Comparison of ENCODE assay signal across 20 cellular contexts in the genomic region with DNA sequence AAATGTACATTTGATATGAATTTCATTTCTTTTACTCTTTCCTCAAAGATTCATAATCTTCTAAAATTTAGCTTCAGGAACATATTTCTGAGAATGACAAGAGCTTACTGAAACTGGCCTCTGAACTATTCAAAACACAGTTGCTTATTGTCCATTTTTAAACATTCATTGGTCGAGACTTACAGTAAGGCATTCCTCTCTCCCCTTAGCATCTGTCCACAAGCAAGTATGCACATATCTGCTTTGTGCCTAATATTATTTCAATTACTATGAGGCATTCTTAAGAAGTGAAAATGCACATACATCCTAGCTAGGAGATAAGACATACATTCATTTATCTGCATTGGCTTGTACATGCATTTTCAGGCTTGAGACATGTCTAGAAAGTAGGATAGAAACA.
A peak's percentile ranks its signal among the peaks of the same experiment; 100 is the strongest.
DNase-seq lines count a peak whose midpoint lies in the region; ATAC-seq and TF ChIP-seq lines count a peak whose summit lies in the region.
"Had no signal": no experiment of that assay in that cellular context is flagged by ENCODE, and none has a peak within 500 bp of the region (broad histone marks: within the 10 kb centered on the region; RNA-seq: fewer than 3 reads in every experiment).

No MANE protein-coding gene starts in this region.

- no peaks in the 10 kb centered on the region for H3K9me2 ChIP-seq in PC-9 (ENCODE audit: insufficient read depth)

- H3K4me3 ChIP-seq in AG10803 (ENCODE audit: low read length) (no peak overlapping the region), PC-9 (no peak overlapping the region), fibroblast of the aortic adventitia (ENCODE audit: low read depth, low read length) (no peak overlapping the region), left ventricle myocardium inferior (no peak overlapping the region)
- H3K4me3 ChIP-seq: A549, BLaER1, HAP-1 had no signal

- no TSS peak for BruUV-seq in PC-9 (replicated peaks; lab: Mats Ljungman, UMichigan)

- CTCF ChIA-PET in PC-9 (lab: Charles Lee): no interaction called here

- H3K4me1 ChIP-seq in PC-9 (replicated peaks; ENCODE audit: insufficient read depth) (no peaks in the 10 kb centered on the region), left ventricle myocardium inferior (no peaks in the 10 kb centered on the region)
- H3K4me1 ChIP-seq: A549, BLaER1, HAP-1 had no signal

- H3F3A ChIP-seq in PC-9 (ENCODE audit: insufficient read depth, low read depth): no peaks in the 10 kb centered on the region

- no peaks in the 10 kb centered on the region for H3K9me3 Mint-ChIP-seq in effector memory CD8-positive, alpha-beta T cell
- H3K9me3 Mint-ChIP-seq: CD4-positive, CD25-positive, alpha-beta regulatory T cell; CD8-positive, alpha-beta memory T cell; HFFc6 had no signal

- no peaks in the 10 kb centered on the region for H3K27me3 ChIP-seq in PC-9 (ENCODE audit: insufficient read depth, low read depth)
- H3K27me3 ChIP-seq in left ventricle myocardium inferior (ENCODE audit: low read depth): no peaks in the 10 kb centered on the region
- H3K27me3 ChIP-seq: BLaER1 had no signal

- H2AFZ ChIP-seq in PC-9: peak overlapping the region; percentile 7; the same call in 1 of the 2 replicates

- H3K4me1 Mint-ChIP-seq in effector memory CD8-positive, alpha-beta T cell (ENCODE audit: low read depth in 2 of 2): peaks cover 0 to 2% of the 10 kb centered on the region in 2 donors
- H3K4me1 Mint-ChIP-seq: B cell; CD8-positive, alpha-beta memory T cell had no signal

- H4K20me1 ChIP-seq in PC-9 (ENCODE audit: insufficient read depth): no peaks in the 10 kb centered on the region
- H4K20me1 ChIP-seq: BLaER1 had no signal

- no peak overlapping the region for H3K27ac ChIP-seq in PC-9
- H3K27ac ChIP-seq in left ventricle myocardium inferior (replicated peaks): no peak overlapping the region
- H3K27ac ChIP-seq: A549, BLaER1, C4-2B had no signal

- H3K27me3 Mint-ChIP-seq in effector memory CD8-positive, alpha-beta T cell: no peaks in the 10 kb centered on the region
- H3K27me3 Mint-ChIP-seq: B cell; CD4-positive, CD25-positive, alpha-beta regulatory T cell; CD8-positive, alpha-beta memory T cell had no signal

- TF ChIP-seq CTCF in AG10803 (conservative IDR thresholded peaks at IDR 0.05; ENCODE audit: low read length) (no peak), PC-9 (conservative IDR thresholded peaks at IDR 0.05) (no peak), fibroblast of the aortic adventitia (IDR thresholded peaks at IDR 0.05; ENCODE audit: insufficient read depth, low read length) (no peak), left ventricle myocardium inferior (IDR thresholded peaks at IDR 0.05; ENCODE audit: borderline replicate concordance) (no peak)

- no peaks in the 10 kb centered on the region for H3K9me3 ChIP-seq in PC-9 (ENCODE audit: insufficient read depth, low read depth)
- H3K9me3 ChIP-seq in left ventricle myocardium inferior (replicated peaks): no peaks in the 10 kb centered on the region
- H3K9me3 ChIP-seq: A549, BLaER1, HAP-1 had no signal

- no peaks in the 10 kb centered on the region for H3K36me3 ChIP-seq in PC-9 (ENCODE audit: low read depth)
- no peaks in the 10 kb centered on the region for H3K36me3 ChIP-seq in left ventricle myocardium inferior
- H3K36me3 ChIP-seq: BLaER1, HAP-1 had no signal

- POLR2A ChIA-PET in PC-9 (lab: Charles Lee; ENCODE audit: unreplicated experiment): no interaction called here

- DNase-seq in AG10803 (ENCODE audit: low read depth): peak; percentile 14
- no peak for DNase-seq in PC-9
- peak; percentile 11 for DNase-seq in fibroblast of the aortic adventitia (ENCODE audit: low read depth)
- DNase-seq in T-helper 2 cell: no peak
- DNase-seq in left ventricle myocardium inferior: no peak
- no peak for DNase-seq in effector memory CD8-positive, alpha-beta T cell
- no peak for DNase-seq in stimulated activated CD4-positive, alpha-beta T cell treated with anti-CD3 and anti-CD28 coated beads, Interleukin-15, amount 100 ng/mL, for 24 hours
- DNase-seq: 8988T; ACHN; CD4-positive, CD25-positive, alpha-beta regulatory T cell; CD8-positive, alpha-beta memory T cell; DMS 273 treated with DMSO at 0.1 percent for 48 hours; DMS79; GOT3; HFFc6 had no signal

- no peak overlapping the region for H3K4me2 ChIP-seq in PC-9
- H3K4me2 ChIP-seq: A549, BLaER1 had no signal

- no peak for ATAC-seq in effector memory CD8-positive, alpha-beta T cell (replicated peaks)
- ATAC-seq: A549 had no signal

- intact Hi-C loops in PC-9 (cut with micrococcal nuclease; ENCODE audit: unreplicated experiment): no loop called here
- intact Hi-C loops in left ventricle myocardium inferior (cut with micrococcal nuclease): no loop called here

- no peaks in the 10 kb centered on the region for H3K79me2 ChIP-seq in PC-9 (ENCODE audit: low read depth)

- no peak overlapping the region for H3K27ac Mint-ChIP-seq in effector memory CD8-positive, alpha-beta T cell
- H3K27ac Mint-ChIP-seq: B cell; CD4-positive, CD25-positive, alpha-beta regulatory T cell; CD8-positive, alpha-beta memory T cell; HFFc6 had no signal

- H3K36me3 Mint-ChIP-seq in effector memory CD8-positive, alpha-beta T cell (ENCODE audit: insufficient read depth): no peaks in the 10 kb centered on the region

- no peak overlapping the region for H3K4me3 Mint-ChIP-seq in effector memory CD8-positive, alpha-beta T cell
- H3K4me3 Mint-ChIP-seq: B cell; CD4-positive, CD25-positive, alpha-beta regulatory T cell; HFFc6 had no signal

Comparison
In these comparisons a context has a peak if more than half of its experiments do, and no peak if none do; other contexts are left out.
1. DNase-seq: peak in AG10803 (single experiment) and fibroblast of the aortic adventitia (single experiment); none in PC-9 (0 of 2), T-helper 2 cell (0 of 5), left ventricle myocardium inferior (single experiment), effector memory CD8-positive, alpha-beta T cell (0 of 3) and stimulated activated CD4-positive, alpha-beta T cell treated with anti-CD3 and anti-CD28 coated beads, Interleukin-15, amount 100 ng/mL, for 24 hours (single experiment).